ENCODE assay signal across 12 cellular contexts in genomic region chr12:30515351-30515750, GRCh38.
DNase-seq lines count a peak whose midpoint lies in the region; ATAC-seq, FAIRE-seq and TF ChIP-seq lines count a peak whose summit lies in the region.
"Had no signal": no experiment of that assay in that cellular context is flagged by ENCODE, and none has a peak within 500 bp of the region (broad histone marks: within the 10 kb centered on the region; RNA-seq: fewer than 3 reads in every experiment).

No MANE protein-coding gene starts in this region.

- no peak for FAIRE-seq in A549 (lab: Jason Lieb, UNC)

- H3K27me3 ChIP-seq in kidney epithelial cell (ENCODE audit: control insufficient read depth, insufficient read depth, low read length) (no peaks in the 10 kb centered on the region), tibial nerve (no peaks in the 10 kb centered on the region)
- H3K27me3 ChIP-seq: SJCRH30 had no signal

- CTCF ChIA-PET in A549 (lab: Yijun Ruan, JAX), result no interaction called here

- ATAC-seq in A549, result no peak

- H3K4me1 ChIP-seq in A549, result no peaks in the 10 kb centered on the region
- no peaks in the 10 kb centered on the region for H3K4me1 ChIP-seq in tibial nerve

- POLR2A ChIA-PET in A549 (lab: Yijun Ruan, JAX), result no interaction called here

- DNase-seq in A549 (ENCODE audit: low read depth in 1 of 2, low spot score in 1 of 2) (peak in 1 of 2 experiments; percentile 13), HFF-Myc (ENCODE audit: extremely low read depth, low read depth) (peak; percentile 1), kidney epithelial cell (ENCODE audit: low read depth) (no peak), tibial nerve (ENCODE audit: low spot score in 2 of 2) (no peak), SKM-1 (lab: John Stamatoyannopoulos, UW; ENCODE audit: unreplicated experiment) (no peak), activated gamma-delta T cell treated with Interleukin-2 at 50 U/mL for 16 hours (no peak)
- DNase-seq in activated naive CD8-positive, alpha-beta T cell treated with anti-CD3 and anti-CD28 coated beads for 36 hours, result no peak
- DNase-seq: central memory CD4-positive, alpha-beta T cell; COR-L47; stimulated activated CD4-positive, alpha-beta T cell treated with anti-CD3 and anti-CD28 coated beads, Interleukin-15, amount 100 ng/mL, for 24 hours had no signal

- H3K4me3 Mint-ChIP-seq in activated naive CD8-positive, alpha-beta T cell treated with anti-CD3 and anti-CD28 coated beads for 36 hours, result no peak overlapping the region

- WGBS in A549 (ENCODE audit: missing lambda C conversion rate), result 12% methylated on average over 2 of the region's 2 CpGs
- 61 to 63% methylated on average over 2 of the region's 2 CpGs for WGBS in tibial nerve, 2 donors

- no peaks in the 10 kb centered on the region for H3K9me3 Mint-ChIP-seq in activated naive CD8-positive, alpha-beta T cell treated with anti-CD3 and anti-CD28 coated beads for 36 hours

- H3K27ac ChIP-seq in A549 (no peak overlapping the region), VCaP (no peak overlapping the region), tibial nerve (no peak overlapping the region)
- H3K27ac ChIP-seq: SJCRH30 had no signal

- H3K4me1 Mint-ChIP-seq in activated naive CD8-positive, alpha-beta T cell treated with anti-CD3 and anti-CD28 coated beads for 36 hours, result no peaks in the 10 kb centered on the region

- no peaks in the 10 kb centered on the region for H3K36me3 Mint-ChIP-seq in activated naive CD8-positive, alpha-beta T cell treated with anti-CD3 and anti-CD28 coated beads for 36 hours

- H3K27me3 Mint-ChIP-seq in activated naive CD8-positive, alpha-beta T cell treated with anti-CD3 and anti-CD28 coated beads for 36 hours, result peaks cover 2% of the 10 kb centered on the region

- H3K4me3 ChIP-seq in A549 (no peak overlapping the region), HFF-Myc (replicated peaks; ENCODE audit: low read depth, low read length) (no peak overlapping the region), kidney epithelial cell (ENCODE audit: low read depth, low read length) (no peak overlapping the region), tibial nerve (no peak overlapping the region)
- H3K4me3 ChIP-seq: SJCRH30 had no signal

- H3K36me3 ChIP-seq in kidney epithelial cell (ENCODE audit: control insufficient read depth, insufficient read depth, low read length), result no peaks in the 10 kb centered on the region
- H3K36me3 ChIP-seq in tibial nerve, result no peaks in the 10 kb centered on the region
- H3K36me3 ChIP-seq: SJCRH30 had no signal

- TF ChIP-seq POLR2A in A549 (IDR thresholded peaks at IDR 0.05; ENCODE audit: low read length), result no peak
- TF ChIP-seq POLR2A in tibial nerve (IDR thresholded peaks at IDR 0.05), result no peak

- H3K4me2 ChIP-seq in A549, result no peak overlapping the region

- TF ChIP-seq EP300 in A549 (IDR thresholded peaks at IDR 0.05), result no peak
- TF ChIP-seq EP300 in tibial nerve (IDR thresholded peaks at IDR 0.05), result no peak

- TF ChIP-seq CTCF in A549 (IDR thresholded peaks at IDR 0.05), result peak; percentile 32; the same call in 1 of the 3 replicates
- TF ChIP-seq CTCF in HFF-Myc (IDR thresholded peaks at IDR 0.05; ENCODE audit: low read depth, low read length, missing control alignments), result no peak
- TF ChIP-seq CTCF in VCaP (conservative IDR thresholded peaks at IDR 0.05), result peak; percentile 70
- peak; percentile 12 for TF ChIP-seq CTCF in kidney epithelial cell (IDR thresholded peaks at IDR 0.05; ENCODE audit: insufficient read depth, low read length, poor library complexity, severe bottlenecking)
- peak in 1 of 5 experiments; percentile 9 for TF ChIP-seq CTCF in tibial nerve (IDR thresholded peaks at IDR 0.05)

- peak in 1 of 2 experiments; percentile 36; a peak in 3 of 5 replicates for TF ChIP-seq RAD21 in A549 (conservative IDR thresholded peaks at IDR 0.05 in 1 of 2, IDR thresholded peaks at IDR 0.05 in 1 of 2)

- H3K9me3 ChIP-seq in A549, result no peaks in the 10 kb centered on the region
- H3K9me3 ChIP-seq in tibial nerve, result no peaks in the 10 kb centered on the region
- H3K9me3 ChIP-seq: SJCRH30 had no signal

- H3K27ac Mint-ChIP-seq in activated naive CD8-positive, alpha-beta T cell treated with anti-CD3 and anti-CD28 coated beads for 36 hours, result no peak overlapping the region

TF ChIP-seq in A549, 52 proteins besides CTCF, POLR2A, EP300 and RAD21:
- TF ChIP-seq RARB (CRISPR knock-in tag; IDR thresholded peaks at IDR 0.05) (no peak), HOXB13 (CRISPR knock-in tag; IDR thresholded peaks at IDR 0.05; ENCODE audit: low read depth) (no peak), HOXA7 (CRISPR knock-in tag; IDR thresholded peaks at IDR 0.05) (no peak)
TF ChIP-seq in A549: peak in this region for 0.
